In genomic region chr11:76380977-76381719, GRCh38 we compare ENCODE assay signal across 9 cellular contexts. TPM values are rescaled to one million over a fixed set of nuclear protein-coding genes. Genes with fewer than 3 reads are reported as not detected.
A peak's percentile ranks its signal among the peaks of the same experiment; 100 is the strongest.
DNase-seq lines count a peak whose midpoint lies in the region; ATAC-seq, FAIRE-seq and TF ChIP-seq lines count a peak whose summit lies in the region.
"Had no signal": no experiment of that assay in that cellular context is flagged by ENCODE, and none has a peak within 500 bp of the region (broad histone marks: within the 10 kb centered on the region; RNA-seq: fewer than 3 reads in every experiment).

TSS of gene GVQW3 (plus strand) at chr11:76381323. CDS start at chr11:76381829, 506 bp downstream.
TSS of gene THAP12 (minus strand) at chr11:76381132. CDS start at chr11:76380836, 296 bp downstream.

- H2AFZ ChIP-seq in keratinocyte (ENCODE audit: control insufficient read depth, low read length): peak within 1 kb of the TSS; percentile 98

- FAIRE-seq in keratinocyte (lab: Jason Lieb, UNC): no peak
- FAIRE-seq: colon had no signal

- H3K9ac ChIP-seq in keratinocyte (ENCODE audit: control insufficient read depth, extremely low read depth, insufficient read depth, low read length): peak within 1 kb of the TSS; percentile 84

- H4K20me1 ChIP-seq in keratinocyte (ENCODE audit: control insufficient read depth, extremely low read depth, insufficient read depth, low read length): no peaks in the 10 kb centered on the region

- peaks cover 13% of the 10 kb centered on the region for H3K4me1 ChIP-seq in keratinocyte (ENCODE audit: control insufficient read depth, extremely low read depth, insufficient read depth, low read length)

- no peaks in the 10 kb centered on the region for H3K9me1 ChIP-seq in keratinocyte (ENCODE audit: control insufficient read depth, extremely low read depth, insufficient read depth, low read length)

- H3K4me3 ChIP-seq in keratinocyte (ENCODE audit: control insufficient read depth in 2 of 3, extremely low read depth in 1 of 3, insufficient read depth in 2 of 3, low read depth in 1 of 3, low read length in 3 of 3): peak within 1 kb of the TSS; percentile 65 to 93 (median 79)

- H3K79me2 ChIP-seq in keratinocyte (ENCODE audit: control insufficient read depth, insufficient read depth, low read length): peaks cover 44% of the 10 kb centered on the region

- peak; percentile 92 to 95 for DNase-seq in AML-193 (lab: John Stamatoyannopoulos, UW)
- peak; percentile 91 for DNase-seq in NCI-H226
- DNase-seq in activated CD4-positive, CD25-positive, alpha-beta regulatory T cell (lab: John Stamatoyannopoulos, UW): peak; percentile 91 to 98 (median 92)
- peak; percentile 99 for DNase-seq in central memory CD4-positive, alpha-beta T cell
- peak; percentile 73 for DNase-seq in keratinocyte (ENCODE audit: low read depth, low spot score)
- peak; percentile 94 to 96 for DNase-seq in stimulated activated CD4-positive, alpha-beta T cell treated with anti-CD3 and anti-CD28 coated beads, Interleukin-15, amount 100 ng/mL, for 1 hour (ENCODE audit: low read depth in 1 of 2, low spot score in 1 of 2)

- peak within 1 kb of the TSS; percentile 63 for H3K27ac ChIP-seq in keratinocyte (ENCODE audit: control insufficient read depth, insufficient read depth, low read length)

- H3K27me3 ChIP-seq in keratinocyte (ENCODE audit: control insufficient read depth, extremely low read depth, insufficient read depth, low read length): no peaks in the 10 kb centered on the region

- H3K36me3 ChIP-seq in keratinocyte (ENCODE audit: control insufficient read depth in 2 of 2, extremely low read depth in 1 of 2, insufficient read depth in 2 of 2, low read length in 2 of 2): no peaks in the 10 kb centered on the region

- ATAC-seq in GM19025 (IDR thresholded peaks at IDR 0.05; ENCODE audit: low read depth, unreplicated experiment): peak; percentile 75
- peak; percentile 82 for ATAC-seq in HG03280 (IDR thresholded peaks at IDR 0.05; ENCODE audit: unreplicated experiment)

- dilution Hi-C loops in keratinocyte (cut with MboI; ENCODE audit: extremely low pct_ligation_motif_present, low sequenced_read_pairs): no loop called here

- peak in 1 of 3 experiments; percentile 63 for TF ChIP-seq CTCF in keratinocyte (optimal IDR thresholded peaks at IDR 0.05 in 1 of 3, IDR thresholded peaks at IDR 0.05 in 1 of 3, conservative IDR thresholded peaks at IDR 0.05 in 1 of 3; ENCODE audit: extremely low read depth in 1 of 3, insufficient read depth in 2 of 3, low read length in 3 of 3)

- no peaks in the 10 kb centered on the region for H3K9me3 ChIP-seq in keratinocyte (ENCODE audit: control insufficient read depth, low read depth, low read length)

- peak within 1 kb of the TSS; percentile 93 for H3K4me2 ChIP-seq in keratinocyte (ENCODE audit: control insufficient read depth, extremely low read depth, insufficient read depth, low read depth, low read length)

RNA-seq across cellular contexts. Expression of gene GVQW3, which starts in this region (rescaled TPM):
- 0.39 to 0.80 TPM (median 0.48 TPM) in 3 replicates for polyA plus RNA-seq in keratinocyte
- not detected for polyA plus RNA-seq in keratinocyte (2011; ENCODE audit: low read depth)
- polyA plus RNA-seq in keratinocyte (2011; cell fraction: cytosol; rRNA removed): 0.07 and 0.10 TPM in 2 replicates
- 1.8 and 2.1 TPM in 2 replicates for polyA plus RNA-seq in keratinocyte (2011; cell fraction: nucleus; rRNA removed)
- 0.29 TPM in 1 of 2 replicates, not detected in the other for polyA plus RNA-seq in keratinocyte (2012; ENCODE audit: low replicate concordance)
- 0.39 to 1.3 TPM (median 0.73 TPM) in 3 replicates for polyA minus RNA-seq in keratinocyte
- not detected for polyA minus RNA-seq in keratinocyte (2011; cell fraction: cytosol; rRNA and poly(A)+ RNA removed)
- polyA minus RNA-seq in keratinocyte (2011; cell fraction: nucleus; rRNA and poly(A)+ RNA removed): 0.53 and 0.70 TPM in 2 replicates

RNA-seq across cellular contexts. Expression of gene THAP12, which starts in this region (rescaled TPM):
- polyA plus RNA-seq in keratinocyte: 24.9 to 49.8 TPM (median 28.8 TPM) in 3 replicates
- polyA plus RNA-seq in keratinocyte (2011; ENCODE audit: low read depth): 54.7 TPM
- polyA plus RNA-seq in keratinocyte (2011; cell fraction: cytosol; rRNA removed): 21.3 and 43.5 TPM in 2 replicates
- polyA plus RNA-seq in keratinocyte (2011; cell fraction: nucleus; rRNA removed): 19.1 and 23.2 TPM in 2 replicates
- 20.6 and 26.7 TPM in 2 replicates for polyA plus RNA-seq in keratinocyte (2012; ENCODE audit: low replicate concordance)
- polyA minus RNA-seq in keratinocyte: 3.9 to 28.7 TPM (median 12.6 TPM) in 3 replicates
- polyA minus RNA-seq in keratinocyte (2011; cell fraction: cytosol; rRNA and poly(A)+ RNA removed): 16.1 TPM
- polyA minus RNA-seq in keratinocyte (2011; cell fraction: nucleus; rRNA and poly(A)+ RNA removed): 9.7 and 18.0 TPM in 2 replicates

Comparison
In these comparisons a context has a peak if more than half of its experiments do, and no peak if none do; other contexts are left out.
1. Peak in every context shown above with its lines: DNase-seq, ATAC-seq, H3K4me3 ChIP-seq and H3K27ac ChIP-seq.